In the genomic region with DNA sequence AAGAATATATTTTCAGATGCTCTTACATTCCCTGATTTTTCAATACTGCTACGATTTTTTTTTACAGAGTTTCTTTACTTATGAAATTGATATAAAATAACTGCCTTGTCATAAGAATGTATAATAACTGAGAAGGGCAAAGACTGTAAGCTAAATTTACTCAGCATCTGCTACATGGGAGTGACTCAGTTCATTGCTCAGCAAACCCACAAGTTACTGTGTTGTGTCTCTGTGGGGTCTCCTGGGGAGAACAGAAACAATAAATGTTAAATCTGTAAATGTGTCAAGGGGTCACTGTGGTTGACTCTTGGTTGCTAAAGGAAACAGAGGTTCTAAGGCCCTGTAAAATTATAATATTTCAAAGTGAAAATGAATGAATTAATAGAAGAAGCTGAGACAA, we compare ENCODE assay signal across 8 cellular contexts.
DNase-seq lines count a peak whose midpoint lies in the region; ATAC-seq and TF ChIP-seq lines count a peak whose summit lies in the region.

No MANE protein-coding gene starts in this region.

- ATAC-seq in GM18520 (IDR thresholded peaks at IDR 0.05; ENCODE audit: unreplicated experiment) (peak; percentile 78), HG02678 (IDR thresholded peaks at IDR 0.05; ENCODE audit: unreplicated experiment) (peak; percentile 88)

- H3K79me2 ChIP-seq in PC-9 (ENCODE audit: low read depth) = no peaks in the 10 kb centered on the region

- H3K9me3 ChIP-seq in PC-9 (ENCODE audit: insufficient read depth, low read depth) = no peaks in the 10 kb centered on the region

- peak overlapping the region; percentile 90 for H3K27ac ChIP-seq in PC-9

- no peak overlapping the region for H3K27ac Mint-ChIP-seq in activated naive CD4-positive, alpha-beta T cell treated with anti-CD3 and anti-CD28 coated beads, Interleukin-2, amount 10 ng/mL, durations not matched to agents 7 days and 5 days

- peak overlapping the region; percentile 58 for H3K4me2 ChIP-seq in PC-9

- peaks cover 22% of the 10 kb centered on the region for H3F3A ChIP-seq in PC-9 (ENCODE audit: insufficient read depth, low read depth)

- intact Hi-C loops in PC-9 (cut with micrococcal nuclease; ENCODE audit: unreplicated experiment) = loop anchor here (2.0 kb wide), 1 partner anchor 83 kb away; no protein-coding TSS in a partner anchor

- no peaks in the 10 kb centered on the region; the same call in 1 of the 2 replicates for H3K9me2 ChIP-seq in PC-9 (ENCODE audit: insufficient read depth)

- no peaks in the 10 kb centered on the region for H3K27me3 Mint-ChIP-seq in activated naive CD4-positive, alpha-beta T cell treated with anti-CD3 and anti-CD28 coated beads, Interleukin-2, amount 10 ng/mL, durations not matched to agents 7 days and 5 days

- H3K27me3 ChIP-seq in PC-9 (ENCODE audit: insufficient read depth, low read depth) = no peaks in the 10 kb centered on the region

- BruUV-seq in PC-9 (replicated peaks; lab: Mats Ljungman, UMichigan) = no TSS peak

- H4K20me1 ChIP-seq in PC-9 (ENCODE audit: insufficient read depth) = no peaks in the 10 kb centered on the region

- H3K4me1 Mint-ChIP-seq in activated naive CD4-positive, alpha-beta T cell treated with anti-CD3 and anti-CD28 coated beads, Interleukin-2, amount 10 ng/mL, durations not matched to agents 7 days and 5 days = peaks cover 11% of the 10 kb centered on the region

- peak overlapping the region; percentile 52 for H2AFZ ChIP-seq in PC-9

- no peaks in the 10 kb centered on the region for H3K36me3 ChIP-seq in PC-9 (ENCODE audit: low read depth)

- CTCF ChIA-PET in PC-9 (lab: Charles Lee) = no interaction called here
- CTCF ChIA-PET in activated naive CD4-positive, alpha-beta T cell treated with anti-CD3 and anti-CD28 coated beads, Interleukin-2, amount 10 ng/mL, durations not matched to agents 7 days and 5 days (lab: Charles Lee) = interaction anchor here (0.7 kb wide), 1 partner anchor 74 kb away, joined by 3 read pairs; no protein-coding TSS in a partner anchor

- no peak overlapping the region for H3K4me3 Mint-ChIP-seq in activated naive CD4-positive, alpha-beta T cell treated with anti-CD3 and anti-CD28 coated beads, Interleukin-2, amount 10 ng/mL, durations not matched to agents 7 days and 5 days

- no peak for TF ChIP-seq CTCF in PC-9 (conservative IDR thresholded peaks at IDR 0.05)

- no peaks in the 10 kb centered on the region for H3K9me3 Mint-ChIP-seq in activated naive CD4-positive, alpha-beta T cell treated with anti-CD3 and anti-CD28 coated beads, Interleukin-2, amount 10 ng/mL, durations not matched to agents 7 days and 5 days

- no peaks in the 10 kb centered on the region for H3K36me3 Mint-ChIP-seq in activated naive CD4-positive, alpha-beta T cell treated with anti-CD3 and anti-CD28 coated beads, Interleukin-2, amount 10 ng/mL, durations not matched to agents 7 days and 5 days

- POLR2A ChIA-PET in PC-9 (lab: Charles Lee; ENCODE audit: unreplicated experiment) = interaction anchor here (0.6 kb wide), 4 partner anchors 10 to 190 kb away, joined by 3 to 20 read pairs (median 6); no protein-coding TSS in a partner anchor

- peaks cover 31% of the 10 kb centered on the region for H3K4me1 ChIP-seq in PC-9 (replicated peaks; ENCODE audit: insufficient read depth)

- H3K4me3 ChIP-seq in PC-9 = no peak overlapping the region

- peak; percentile 3 to 51 for DNase-seq in PC-9
- peak; percentile 82 for DNase-seq in non-pigmented ciliary epithelial cell (ENCODE audit: low read depth)
- DNase-seq in activated naive CD4-positive, alpha-beta T cell treated with anti-CD3 and anti-CD28 coated beads, Interleukin-2, amount 10 ng/mL, durations not matched to agents 7 days and 5 days = no peak
- DNase-seq in NCI-H526 treated with DMSO at 0.1 percent for 48 hours (lab: John Stamatoyannopoulos, UW) = no peak
- no peak for DNase-seq in activated T-cell treated with anti-CD3 and anti-CD28 coated beads, Interleukin-2, amount 50 U/mL, for 48 hours
- no peak for DNase-seq in stimulated activated CD4-positive, alpha-beta T cell treated with anti-CD3 and anti-CD28 coated beads, Interleukin-4, amount 100 ng/mL, for 24 hours

Comparison
In these comparisons a context has a peak if more than half of its experiments do, and no peak if none do; other contexts are left out.
1. DNase-seq: peak in PC-9 (2 of 2) and non-pigmented ciliary epithelial cell (single experiment); none in activated naive CD4-positive, alpha-beta T cell treated with anti-CD3 and anti-CD28 coated beads, Interleukin-2, amount 10 ng/mL, durations not matched to agents 7 days and 5 days (single experiment), NCI-H526 treated with DMSO at 0.1 percent for 48 hours (single experiment), activated T-cell treated with anti-CD3 and anti-CD28 coated beads, Interleukin-2, amount 50 U/mL, for 48 hours (0 of 2) and stimulated activated CD4-positive, alpha-beta T cell treated with anti-CD3 and anti-CD28 coated beads, Interleukin-4, amount 100 ng/mL, for 24 hours (single experiment).